ENCODE assay signal across 12 cellular contexts in genomic region chr4:40516651-40517050, GRCh38.
DNase-seq lines count a peak whose midpoint lies in the region; ATAC-seq, FAIRE-seq and TF ChIP-seq lines count a peak whose summit lies in the region.
"Had no signal": no experiment of that assay in that cellular context is flagged by ENCODE, and none has a peak within 500 bp of the region (broad histone marks: within the 10 kb centered on the region; RNA-seq: fewer than 3 reads in every experiment).

No MANE protein-coding gene starts in this region.

- CTCF ChIA-PET in Calu3 (lab: Charles Lee): no interaction called here
- CTCF ChIA-PET in activated CD8-positive, alpha-beta memory T cell treated with anti-CD3 and anti-CD28 coated beads, Interleukin-2, amount 10 ng/mL, durations not matched to agents 7 days and 5 days (lab: Charles Lee): no interaction called here

- no peaks in the 10 kb centered on the region for H3K9me3 Mint-ChIP-seq in Calu3 (ENCODE audit: low read depth, unreplicated experiment)
- no peaks in the 10 kb centered on the region for H3K9me3 Mint-ChIP-seq in activated CD8-positive, alpha-beta memory T cell treated with anti-CD3 and anti-CD28 coated beads, Interleukin-2, amount 10 ng/mL, durations not matched to agents 7 days and 5 days (ENCODE audit: low read depth)

- H3K27ac Mint-ChIP-seq in Calu3 (ENCODE audit: unreplicated experiment): peak overlapping the region; percentile 53
- no peak overlapping the region for H3K27ac Mint-ChIP-seq in activated CD8-positive, alpha-beta memory T cell treated with anti-CD3 and anti-CD28 coated beads, Interleukin-2, amount 10 ng/mL, durations not matched to agents 7 days and 5 days

- FAIRE-seq in HTR-8/SVneo (lab: Jason Lieb, UNC): no peak

- H3K27me3 Mint-ChIP-seq in Calu3 (ENCODE audit: unreplicated experiment): no peaks in the 10 kb centered on the region
- H3K27me3 Mint-ChIP-seq in activated CD8-positive, alpha-beta memory T cell treated with anti-CD3 and anti-CD28 coated beads, Interleukin-2, amount 10 ng/mL, durations not matched to agents 7 days and 5 days: peaks cover 5% of the 10 kb centered on the region

- H3K36me3 Mint-ChIP-seq in Calu3 (ENCODE audit: insufficient read depth, unreplicated experiment): peaks cover 56% of the 10 kb centered on the region
- H3K36me3 Mint-ChIP-seq in activated CD8-positive, alpha-beta memory T cell treated with anti-CD3 and anti-CD28 coated beads, Interleukin-2, amount 10 ng/mL, durations not matched to agents 7 days and 5 days: no peaks in the 10 kb centered on the region

- intact Hi-C loops in Calu3 (cut with micrococcal nuclease; ENCODE audit: unreplicated experiment): no loop called here

- peak overlapping the region; percentile 80 for H3K4me3 Mint-ChIP-seq in Calu3 (ENCODE audit: low read depth, unreplicated experiment)
- H3K4me3 Mint-ChIP-seq in activated CD8-positive, alpha-beta memory T cell treated with anti-CD3 and anti-CD28 coated beads, Interleukin-2, amount 10 ng/mL, durations not matched to agents 7 days and 5 days: no peak overlapping the region

- DNase-seq in Calu3 (peak; percentile 30), iPS-NIHi7 (ENCODE audit: extremely low spot score) (peak; percentile 41), HTR-8/SVneo (ENCODE audit: insufficient read length, low spot score) (no peak)
- DNase-seq in activated CD8-positive, alpha-beta memory T cell treated with anti-CD3 and anti-CD28 coated beads, Interleukin-2, amount 10 ng/mL, durations not matched to agents 7 days and 5 days: no peak
- DNase-seq in activated T-cell treated with anti-CD3 and anti-CD28 coated beads, Interleukin-2, amount 50 U/mL, for 48 hours: no peak
- no peak for DNase-seq in effector CD8-positive, alpha-beta T cell (lab: John Stamatoyannopoulos, UW)
- DNase-seq: activated CD4-positive, alpha-beta T cell treated with anti-CD3 and anti-CD28 coated beads, Interleukin-2, amount 50 U/mL, for 1 hour; effector CD4-positive, alpha-beta T cell; EL; hippocampal formation had no signal

- TF ChIP-seq CTCF in Calu3 (IDR thresholded peaks at IDR 0.05; ENCODE audit: unreplicated experiment): no peak

- peaks cover 30% of the 10 kb centered on the region for H3K4me1 Mint-ChIP-seq in Calu3 (ENCODE audit: low read depth, unreplicated experiment)
- peaks cover 10% of the 10 kb centered on the region for H3K4me1 Mint-ChIP-seq in activated CD8-positive, alpha-beta memory T cell treated with anti-CD3 and anti-CD28 coated beads, Interleukin-2, amount 10 ng/mL, durations not matched to agents 7 days and 5 days

- BruUV-seq in Calu3 (replicated peaks; lab: Mats Ljungman, UMichigan): no TSS peak

- ATAC-seq in GM21529 (IDR thresholded peaks at IDR 0.05; ENCODE audit: unreplicated experiment) (peak; percentile 43), HG03457 (IDR thresholded peaks at IDR 0.05; ENCODE audit: unreplicated experiment) (peak; percentile 20)
- ATAC-seq in activated CD8-positive, alpha-beta memory T cell treated with anti-CD3 and anti-CD28 coated beads, Interleukin-2, amount 10 ng/mL, durations not matched to agents 7 days and 5 days: no peak

Comparison
In these comparisons a context has a peak if more than half of its experiments do, and no peak if none do; other contexts are left out.
1. DNase-seq: peak in Calu3 (single experiment) and iPS-NIHi7 (single experiment); none in HTR-8/SVneo (single experiment), activated CD8-positive, alpha-beta memory T cell treated with anti-CD3 and anti-CD28 coated beads, Interleukin-2, amount 10 ng/mL, durations not matched to agents 7 days and 5 days (single experiment), activated T-cell treated with anti-CD3 and anti-CD28 coated beads, Interleukin-2, amount 50 U/mL, for 48 hours (0 of 2) and effector CD8-positive, alpha-beta T cell (single experiment).